ENCODE assay signal across 21 cellular contexts in the genomic region with DNA sequence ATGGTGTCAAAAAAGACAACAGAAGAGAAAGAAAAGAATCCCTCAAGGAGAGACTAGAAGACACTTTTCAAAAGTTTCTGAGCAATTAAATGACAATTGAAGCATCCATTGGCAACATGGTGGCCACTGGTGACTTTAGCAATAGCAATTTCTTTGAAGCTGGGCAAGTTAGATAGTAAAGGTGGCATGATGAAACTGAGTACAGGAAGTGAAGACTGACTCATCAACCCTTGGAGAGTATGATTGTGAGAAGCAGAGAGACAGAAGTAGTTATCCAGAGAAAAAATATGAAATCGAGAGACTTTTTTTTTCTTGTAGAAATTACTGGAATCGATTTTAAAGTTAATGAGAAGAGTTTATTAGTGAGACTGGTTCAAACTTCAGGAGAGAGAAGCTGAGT. TPM values are rescaled to one million over a fixed set of nuclear protein-coding genes. Genes with fewer than 3 reads are reported as not detected.
DNase-seq lines count a peak whose midpoint lies in the region; ATAC-seq, FAIRE-seq and TF ChIP-seq lines count a peak whose summit lies in the region.
"Had no signal": no experiment of that assay in that cellular context is flagged by ENCODE, and none has a peak within 500 bp of the region (broad histone marks: within the 10 kb centered on the region; RNA-seq: fewer than 3 reads in every experiment).

No MANE protein-coding gene starts in this region.

- dilution Hi-C loops in mammary epithelial cell (cut with HindIII; ENCODE audit: low sequenced_read_pairs): no loop called here

- no peaks in the 10 kb centered on the region for H3K36me3 ChIP-seq in mammary epithelial cell (ENCODE audit: insufficient read depth, low read length)
- H3K36me3 ChIP-seq: heart right ventricle had no signal

- H3K27ac ChIP-seq in mammary epithelial cell (ENCODE audit: insufficient read depth, low read depth, low read length) (no peak overlapping the region), RWPE1 (no peak overlapping the region)
- H3K27ac ChIP-seq: heart right ventricle, parathyroid adenoma had no signal

- in situ Hi-C loops in mammary epithelial cell (cut with MboI; ENCODE audit: low sequenced_read_pairs in 2 of 2): no loop called here

- no peak overlapping the region for H3K4me3 Mint-ChIP-seq in MCF 10A (ENCODE audit: unreplicated experiment)
- no peak overlapping the region for H3K4me3 Mint-ChIP-seq in HFFc6
- H3K4me3 Mint-ChIP-seq: CD8-positive, alpha-beta T cell had no signal

- H3K27me3 Mint-ChIP-seq in MCF 10A (ENCODE audit: insufficient read depth, unreplicated experiment) (peaks cover 10% of the 10 kb centered on the region), HFFc6 (ENCODE audit: insufficient read depth) (no peaks in the 10 kb centered on the region)

- no peak for ATAC-seq in HG02759 (IDR thresholded peaks at IDR 0.05; ENCODE audit: unreplicated experiment)
- no peak for ATAC-seq in HG02798 (IDR thresholded peaks at IDR 0.05; ENCODE audit: poor library complexity, unreplicated experiment)
- ATAC-seq: activated CD4-positive, CD25-positive, alpha-beta regulatory T cell treated with anti-CD3 and anti-CD28 coated beads, Interleukin-2, amount 50 U/mL, for 24 hours; CD8-positive, alpha-beta T cell; heart right ventricle; HepG2 had no signal

- H3K27ac Mint-ChIP-seq in MCF 10A (ENCODE audit: low read depth, unreplicated experiment): no peak overlapping the region
- peak overlapping the region; percentile 20; the same call in 1 of the 2 replicates for H3K27ac Mint-ChIP-seq in HFFc6
- H3K27ac Mint-ChIP-seq: activated T-helper 2 cell treated with anti-CD3 and anti-CD28 coated beads, Interferon-gamma antibody, Interleukin-2, Interleukin-4, amounts not matched to agents 10 μg/mL and 5 μg/mL and 100 μg/mL, durations not matched to agents 14 hours and 24 hours and 36 hours; CD8-positive, alpha-beta T cell had no signal

- no peak overlapping the region for H3K9ac ChIP-seq in mammary epithelial cell (ENCODE audit: insufficient read depth, low read length)
- H3K9ac ChIP-seq: parathyroid adenoma had no signal

- peak; percentile 8 for DNase-seq in MCF 10A (ENCODE audit: unreplicated experiment)
- no peak for DNase-seq in mammary epithelial cell
- no peak for DNase-seq in HFFc6
- peak; percentile 2 for DNase-seq in RWPE1 (ENCODE audit: low spot score)
- DNase-seq in urothelium cell line (ENCODE audit: low spot score): peak; percentile 24
- DNase-seq in hypothalamus (lab: John Stamatoyannopoulos, UW): no peak
- DNase-seq: caudate nucleus; CD8-positive, alpha-beta T cell; heart right ventricle; NCI-H1092 treated with DMSO at 0.1 percent for 48 hours; NCI-H2171 treated with DMSO at 0.1 percent for 48 hours; NCI-H748 treated with DMSO at 0.1 percent for 48 hours had no signal

- H3K9me3 Mint-ChIP-seq in MCF 10A (ENCODE audit: unreplicated experiment) (no peaks in the 10 kb centered on the region), HFFc6 (no peaks in the 10 kb centered on the region)

- POLR2A ChIA-PET in MCF 10A (lab: Yijun Ruan, JAX): no interaction called here
- POLR2A ChIA-PET in RWPE1 (lab: Yijun Ruan, JAX; ENCODE audit: low non-redundant PET): no interaction called here

- FAIRE-seq in urothelium cell line (lab: Jason Lieb, UNC): no peak
- FAIRE-seq: HepG2, islet of Langerhans had no signal

- TF ChIP-seq CTCF in MCF 10A (IDR thresholded peaks at IDR 0.05; ENCODE audit: unreplicated experiment): no peak
- no peak for TF ChIP-seq CTCF in mammary epithelial cell (conservative IDR thresholded peaks at IDR 0.05 in 1 of 2, IDR thresholded peaks at IDR 0.05 in 1 of 2; ENCODE audit: extremely low read depth in 1 of 2, insufficient read depth in 1 of 2, low read depth in 1 of 2, low read length in 2 of 2)
- TF ChIP-seq CTCF in HFFc6 (IDR thresholded peaks at IDR 0.05): no peak
- TF ChIP-seq CTCF in RWPE1 (conservative IDR thresholded peaks at IDR 0.05; ENCODE audit: low read depth): no peak

- WGBS in mammary epithelial cell (ENCODE audit: low coverage, missing lambda C conversion rate): 55% methylated on average over 2 of the region's 2 CpGs

- BruUV-seq in MCF 10A (replicated peaks; lab: Mats Ljungman, UMichigan) (no TSS peak), mammary epithelial cell (replicated peaks; lab: Mats Ljungman, UMichigan) (no TSS peak)

- no peaks in the 10 kb centered on the region for H3K4me1 Mint-ChIP-seq in MCF 10A (ENCODE audit: insufficient read depth, unreplicated experiment)
- peaks cover 23% of the 10 kb centered on the region for H3K4me1 Mint-ChIP-seq in HFFc6 (ENCODE audit: low read depth)

- intact Hi-C loops in MCF 10A (cut with micrococcal nuclease) (no loop called here), mammary epithelial cell (cut with micrococcal nuclease) (no loop called here)

- H3K79me2 ChIP-seq in mammary epithelial cell (ENCODE audit: insufficient read depth, low read length): no peaks in the 10 kb centered on the region
- H3K79me2 ChIP-seq: parathyroid adenoma had no signal

- no peaks in the 10 kb centered on the region for H4K20me1 ChIP-seq in mammary epithelial cell (ENCODE audit: insufficient read depth, low read length)

- no peaks in the 10 kb centered on the region for H3K4me1 ChIP-seq in mammary epithelial cell (ENCODE audit: insufficient read depth, low read length)
- H3K4me1 ChIP-seq: parathyroid adenoma had no signal

- CTCF ChIA-PET in MCF 10A (lab: Yijun Ruan, JAX): interaction anchor here (0.8 kb wide), 1 partner anchor 26 kb away, joined by 3 read pairs; no protein-coding TSS in a partner anchor
- CTCF ChIA-PET in mammary epithelial cell (lab: Charles Lee; ENCODE audit: low non-redundant PET): interaction anchor here (0.7 kb wide), 1 partner anchor 13 kb away, joined by 3 read pairs; no protein-coding TSS in a partner anchor
- CTCF ChIA-PET in RWPE1 (lab: Yijun Ruan, JAX): no interaction called here

- H3K27me3 ChIP-seq in mammary epithelial cell (ENCODE audit: insufficient read depth, low read length): no peaks in the 10 kb centered on the region
- H3K27me3 ChIP-seq: heart right ventricle had no signal

- H3K4me3 ChIP-seq in mammary epithelial cell (replicated peaks in 1 of 3; ENCODE audit: insufficient read depth in 1 of 3, low read depth in 2 of 3, low read length in 3 of 3): no peak overlapping the region
- H3K4me3 ChIP-seq: heart right ventricle had no signal

- H3K9me3 ChIP-seq in mammary epithelial cell (replicated peaks; ENCODE audit: insufficient read depth, low read length): no peaks in the 10 kb centered on the region
- H3K9me3 ChIP-seq: heart right ventricle had no signal

- no peak overlapping the region for H3K4me2 ChIP-seq in mammary epithelial cell (ENCODE audit: insufficient read depth, low read depth, low read length)

- H2AFZ ChIP-seq in mammary epithelial cell (ENCODE audit: low read depth, low read length): no peak overlapping the region
- H2AFZ ChIP-seq: parathyroid adenoma had no signal

- H3K36me3 Mint-ChIP-seq in MCF 10A (ENCODE audit: insufficient read depth, unreplicated experiment) (no peaks in the 10 kb centered on the region), HFFc6 (ENCODE audit: low read depth) (no peaks in the 10 kb centered on the region)
- H3K36me3 Mint-ChIP-seq: CD8-positive, alpha-beta T cell had no signal

RNA-seq across cellular contexts. Expression of a gene that starts 52.5 kb away (rescaled TPM):
- total RNA-seq in MCF 10A (2022): not detected in 2 replicates
- not detected for total RNA-seq in mammary epithelial cell
- polyA plus RNA-seq in mammary epithelial cell: not detected
- not detected for polyA minus RNA-seq in mammary epithelial cell
- total RNA-seq in HFFc6 (2021; fragmentation: NEBNext Ultra II Directional; extraction: Animal tissue kit (Norgen Biotek cat#: 25700)): under 1 TPM; 0.23 to 0.76 (median 0.61) TPM
- total RNA-seq: activated T-helper 2 cell treated with anti-CD3 and anti-CD28 coated beads, Interferon-gamma antibody, Interleukin-2, Interleukin-4, amounts not matched to agents 10 μg/mL and 5 μg/mL and 100 μg/mL, durations not matched to agents 14 hours and 24 hours and 36 hours; CD8-positive, alpha-beta T cell; HepG2; lung microvascular endothelial cell; T-helper 2 cell treated with Interferon-gamma antibody and Interleukin-4, amounts not matched to agents 100 ng/mL and 5 ng/mL, for 36 hours had no signal
- polyA plus RNA-seq: HepG2 had no signal

Comparison
In these comparisons a context has a peak if more than half of its experiments do, and no peak if none do; other contexts are left out.
1. DNase-seq: peak in MCF 10A (single experiment), RWPE1 (single experiment) and urothelium cell line (single experiment); none in mammary epithelial cell (single experiment), HFFc6 (single experiment) and hypothalamus (0 of 51).